ENCODE assay signal across 13 cellular contexts in the genomic region with DNA sequence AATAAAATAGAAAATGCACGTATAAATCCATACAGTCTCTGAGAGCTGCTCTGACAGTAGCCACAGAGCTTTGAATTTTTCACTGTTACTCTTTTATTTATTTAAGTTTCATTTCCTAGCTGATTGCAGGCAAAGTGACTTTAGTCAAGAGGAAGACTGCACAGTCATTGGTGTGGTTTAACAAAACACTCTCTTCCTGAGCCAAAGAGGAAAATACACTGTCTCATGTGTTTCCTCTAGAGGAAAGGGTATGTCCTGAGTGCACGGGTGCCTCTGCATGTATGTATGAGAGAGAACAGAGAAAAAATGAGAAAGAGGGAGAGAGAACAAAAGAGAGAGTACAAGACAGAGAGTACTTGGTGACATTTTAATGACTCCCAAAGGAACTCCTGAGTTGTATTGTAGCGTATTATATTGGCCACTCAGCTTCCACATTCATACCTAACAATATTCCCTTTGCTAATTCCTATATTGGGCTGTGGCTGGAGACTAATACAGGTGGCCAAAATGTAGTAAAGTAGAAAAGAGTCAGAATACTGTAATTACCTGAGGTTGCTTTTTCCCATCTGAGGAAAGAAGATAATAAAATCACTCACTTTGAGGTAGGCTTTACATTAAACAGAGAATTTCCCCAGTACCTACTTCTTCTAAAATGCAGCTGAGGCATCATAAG. TPM values are rescaled to one million over a fixed set of nuclear protein-coding genes. Genes with fewer than 3 reads are reported as not detected.
A peak's percentile ranks its signal among the peaks of the same experiment; 100 is the strongest.
DNase-seq lines count a peak whose midpoint lies in the region; ATAC-seq and TF ChIP-seq lines count a peak whose summit lies in the region.
"Had no signal": no experiment of that assay in that cellular context is flagged by ENCODE, and none has a peak within 500 bp of the region (broad histone marks: within the 10 kb centered on the region; RNA-seq: fewer than 3 reads in every experiment).

A gene (plus strand): TSS at position 623 of the 673 bp plus-strand sequence. CDS start 3,374 bp downstream, outside the sequence.

- H3K27me3 ChIP-seq in BLaER1 (no peaks in the 10 kb centered on the region), dorsolateral prefrontal cortex (peaks cover 0 to 8% (median 0%) of the 10 kb centered on the region in 45 donors)

- peak; percentile 36 for ATAC-seq in T-helper 17 cell
- ATAC-seq in GM21786 (IDR thresholded peaks at IDR 0.05; ENCODE audit: unreplicated experiment) = no peak
- ATAC-seq: psoas muscle had no signal

- peaks cover 23% of the 10 kb centered on the region for H3K27me3 Mint-ChIP-seq in T-helper 17 cell
- H3K27me3 Mint-ChIP-seq in HFFc6 (ENCODE audit: insufficient read depth) = peaks cover 1% of the 10 kb centered on the region

- H3K27ac ChIP-seq in BLaER1 (peak within 1 kb of the TSS; percentile 64), dorsolateral prefrontal cortex (no peak within 1 kb of the TSS)
- H3K27ac ChIP-seq: psoas muscle had no signal

- H3K4me1 ChIP-seq in BLaER1 = peaks cover 33% of the 10 kb centered on the region
- H3K4me1 ChIP-seq: Caco-2, psoas muscle had no signal

- H3K4me3 ChIP-seq in BLaER1 (no peak within 1 kb of the TSS; the same call in 1 of the 2 replicates), dorsolateral prefrontal cortex (no peak within 1 kb of the TSS)
- H3K4me3 ChIP-seq: psoas muscle had no signal

- no peaks in the 10 kb centered on the region for H3K9me3 Mint-ChIP-seq in HFFc6
- H3K9me3 Mint-ChIP-seq: memory B cell had no signal

- peak within 1 kb of the TSS; percentile 26; the same call in 1 of the 2 replicates for H3K9ac ChIP-seq in BLaER1

- H3K4me2 ChIP-seq in BLaER1 = peak within 1 kb of the TSS; percentile 80

- H3K27ac Mint-ChIP-seq in T-helper 17 cell (no peak within 1 kb of the TSS), HFFc6 (no peak within 1 kb of the TSS)
- H3K27ac Mint-ChIP-seq: memory B cell had no signal

- H3K4me1 Mint-ChIP-seq in T-helper 17 cell (peaks cover 16% of the 10 kb centered on the region), HFFc6 (ENCODE audit: low read depth) (no peaks in the 10 kb centered on the region)

- H3K9me3 ChIP-seq in BLaER1 (no peaks in the 10 kb centered on the region), T-helper 17 cell (ENCODE audit: control insufficient read depth, low read length, poor library complexity, severe bottlenecking) (no peaks in the 10 kb centered on the region)
- H3K9me3 ChIP-seq: psoas muscle had no signal

- H3K36me3 ChIP-seq in BLaER1 = no peaks in the 10 kb centered on the region

- no peaks in the 10 kb centered on the region for H4K20me1 ChIP-seq in BLaER1

- intact Hi-C loops in dorsolateral prefrontal cortex (cut with DNase I) = no loop called here

- H3K4me3 Mint-ChIP-seq in T-helper 17 cell = peak within 1 kb of the TSS; percentile 39
- no peak within 1 kb of the TSS for H3K4me3 Mint-ChIP-seq in HFFc6
- H3K4me3 Mint-ChIP-seq: memory B cell had no signal

- peak; percentile 72 for DNase-seq in GF-D8 (lab: John Stamatoyannopoulos, UW)
- no peak for DNase-seq in T-helper 17 cell
- DNase-seq in iris pigment epithelial cell (ENCODE audit: low read depth) = peak; percentile 4
- DNase-seq in dorsolateral prefrontal cortex = no peak
- DNase-seq in HFFc6 = no peak
- no peak for DNase-seq in DMS79 (lab: John Stamatoyannopoulos, UW)
- DNase-seq: Caco-2, NCI-H2081, psoas muscle had no signal

- H3K36me3 Mint-ChIP-seq in T-helper 17 cell (ENCODE audit: low read depth) = peaks cover 3% of the 10 kb centered on the region
- H3K36me3 Mint-ChIP-seq in HFFc6 (ENCODE audit: low read depth) = no peaks in the 10 kb centered on the region
- H3K36me3 Mint-ChIP-seq: memory B cell had no signal

- no peak for TF ChIP-seq CTCF in dorsolateral prefrontal cortex (IDR thresholded peaks at IDR 0.05 in 54 of 56, conservative IDR thresholded peaks at IDR 0.05 in 2 of 56; ENCODE audit: low read depth in 1 of 56, partially characterized antibody in 56 of 56)
- no peak for TF ChIP-seq CTCF in HFFc6 (IDR thresholded peaks at IDR 0.05)

RNA-seq across cellular contexts. Expression of the gene that starts here (rescaled TPM):
- total RNA-seq in T-helper 17 cell (not detected), dorsolateral prefrontal cortex (under 1 TPM in 1 of 120 experiments, not detected in 119; 0.10 TPM)
- not detected for total RNA-seq in HFFc6 (2021; fragmentation: NEBNext Ultra II Directional; extraction: Animal tissue kit (Norgen Biotek cat#: 25700))
- total RNA-seq: Caco-2, cerebellum, psoas muscle had no signal

Comparison
In these comparisons a context has a peak if more than half of its experiments do, and no peak if none do; other contexts are left out.
1. Peak in ATAC-seq in T-helper 17 cell; RNA of the gene not detected or under 1 TPM.
2. DNase-seq: peak in GF-D8 (single experiment) and iris pigment epithelial cell (single experiment); none in T-helper 17 cell (0 of 3), dorsolateral prefrontal cortex (0 of 10), HFFc6 (single experiment) and DMS79 (single experiment).